Comparison of ENCODE assay signal across 13 cellular contexts in genomic region chr11:117282956-117283355, GRCh38. TPM values are rescaled to one million over a fixed set of nuclear protein-coding genes. Genes with fewer than 3 reads are reported as not detected.
A peak's percentile ranks its signal among the peaks of the same experiment; 100 is the strongest.
DNase-seq lines count a peak whose midpoint lies in the region; ATAC-seq, FAIRE-seq and TF ChIP-seq lines count a peak whose summit lies in the region.
"Had no signal": no experiment of that assay in that cellular context is flagged by ENCODE, and none has a peak within 500 bp of the region (broad histone marks: within the 10 kb centered on the region; RNA-seq: fewer than 3 reads in every experiment).

No MANE protein-coding gene starts in this region.

- H3K4me1 Mint-ChIP-seq in CD4-positive, CD25-positive, alpha-beta regulatory T cell = peaks cover 29 to 92% (median 58%) of the 10 kb centered on the region in 4 donors
- H3K4me1 Mint-ChIP-seq in CD8-positive, alpha-beta memory T cell = peaks cover 57 to 80% (median 76%) of the 10 kb centered on the region in 3 donors
- H3K4me1 Mint-ChIP-seq: B cell had no signal

- peak overlapping the region; percentile 95 for H3K4me3 ChIP-seq in CD4-positive, CD25-positive, alpha-beta regulatory T cell (ENCODE audit: low read depth, low read length)
- H3K4me3 ChIP-seq in CD8-positive, alpha-beta memory T cell (ENCODE audit: low read length) = no peak overlapping the region
- H3K4me3 ChIP-seq in body of pancreas (no peak overlapping the region), pancreas (no peak overlapping the region)

- H3K36me3 Mint-ChIP-seq in CD4-positive, CD25-positive, alpha-beta regulatory T cell = peaks cover 48% of the 10 kb centered on the region
- peaks cover 4 to 73% (median 38%) of the 10 kb centered on the region in 3 donors for H3K36me3 Mint-ChIP-seq in CD8-positive, alpha-beta memory T cell

- CTCF ChIA-PET in CD8-positive, alpha-beta memory T cell (lab: Charles Lee) = interaction anchor here (1.3 kb wide), 1 partner anchor 53 kb away, joined by 3 read pairs; no protein-coding TSS in a partner anchor

- POLR2A ChIA-PET in CD8-positive, alpha-beta memory T cell (lab: Charles Lee) = no interaction called here

- no peaks in the 10 kb centered on the region for H3K27me3 ChIP-seq in CD4-positive, CD25-positive, alpha-beta regulatory T cell (ENCODE audit: control insufficient read depth, insufficient read depth, low read length)
- no peaks in the 10 kb centered on the region for H3K27me3 ChIP-seq in CD8-positive, alpha-beta memory T cell (ENCODE audit: insufficient read depth, low read length, poor library complexity, severe bottlenecking)
- H3K27me3 ChIP-seq in body of pancreas (no peaks in the 10 kb centered on the region), pancreas (no peaks in the 10 kb centered on the region)

- no peak overlapping the region for H3K27ac ChIP-seq in CD4-positive, CD25-positive, alpha-beta regulatory T cell (ENCODE audit: insufficient read depth, low read length, poor library complexity, severe bottlenecking)
- no peak overlapping the region for H3K27ac ChIP-seq in CD8-positive, alpha-beta memory T cell (ENCODE audit: low read depth, low read length)
- H3K27ac ChIP-seq in body of pancreas = peak overlapping the region in 3 of 4 donors; percentile 11 to 43 (median 36)
- H3K27ac ChIP-seq in pancreas = peak overlapping the region in 1 of 4 donors; percentile 13

- peak overlapping the region; percentile 72 to 93 (median 90) for H3K4me3 Mint-ChIP-seq in CD4-positive, CD25-positive, alpha-beta regulatory T cell
- peak overlapping the region in 1 of 7 donors; percentile 59 for H3K4me3 Mint-ChIP-seq in CD8-positive, alpha-beta memory T cell
- H3K4me3 Mint-ChIP-seq: B cell, H9, IgD-negative memory B cell had no signal

- FAIRE-seq in pancreas (lab: Jason Lieb, UNC) = no peak
- FAIRE-seq: A204.1 had no signal

- H3K4me1 ChIP-seq in CD4-positive, CD25-positive, alpha-beta regulatory T cell (ENCODE audit: control insufficient read depth, insufficient read depth, low read length, poor library complexity, severe bottlenecking) = peaks cover 67% of the 10 kb centered on the region
- no peaks in the 10 kb centered on the region for H3K4me1 ChIP-seq in CD8-positive, alpha-beta memory T cell (ENCODE audit: insufficient read depth, low read length)
- peaks cover 37% of the 10 kb centered on the region for H3K4me1 ChIP-seq in body of pancreas
- peaks cover 0 to 14% (median 9%) of the 10 kb centered on the region in 3 donors for H3K4me1 ChIP-seq in pancreas

- TF ChIP-seq CTCF in body of pancreas (IDR thresholded peaks at IDR 0.05) (no peak), pancreas (IDR thresholded peaks at IDR 0.05) (no peak)

- H3K9me3 Mint-ChIP-seq in CD4-positive, CD25-positive, alpha-beta regulatory T cell = no peaks in the 10 kb centered on the region
- no peaks in the 10 kb centered on the region for H3K9me3 Mint-ChIP-seq in CD8-positive, alpha-beta memory T cell
- H3K9me3 Mint-ChIP-seq: H9, IgD-negative memory B cell had no signal

- no peaks in the 10 kb centered on the region for H3K27me3 Mint-ChIP-seq in CD4-positive, CD25-positive, alpha-beta regulatory T cell
- H3K27me3 Mint-ChIP-seq in CD8-positive, alpha-beta memory T cell = no peaks in the 10 kb centered on the region
- H3K27me3 Mint-ChIP-seq: B cell, IgD-negative memory B cell had no signal

- no peak for DNase-seq in CD4-positive, CD25-positive, alpha-beta regulatory T cell
- no peak for DNase-seq in CD8-positive, alpha-beta memory T cell
- DNase-seq in body of pancreas (peak; percentile 61 to 86 (median 72)), pancreas (peak in 4 of 6 donors; percentile 54 to 69 (median 60)), kidney tubule cell (ENCODE audit: low spot score) (no peak)
- DNase-seq: C1 segment of cervical spinal cord, GOT3, H9 had no signal

- 20 to 45% methylated on average over 3 of the region's 3 CpGs for WGBS in body of pancreas, 2 donors
- WGBS in pancreas, 2 donors = 48 to 55% methylated on average over 3 of the region's 3 CpGs

- no peak for TF ChIP-seq POLR2A in body of pancreas (IDR thresholded peaks at IDR 0.05)

- ATAC-seq in CD4-positive, CD25-positive, alpha-beta regulatory T cell (ENCODE audit: low read depth in 2 of 2) = no peak
- peak; percentile 80 for ATAC-seq in body of pancreas
- ATAC-seq in pancreas = peak; percentile 75 to 87 (median 82)
- ATAC-seq in GM21526 (IDR thresholded peaks at IDR 0.05; ENCODE audit: low FRiP score, unreplicated experiment) = no peak
- ATAC-seq in GM21381 (IDR thresholded peaks at IDR 0.05; ENCODE audit: unreplicated experiment) = no peak

- intact Hi-C loops in body of pancreas (cut with DNase I) (no loop called here), pancreas (cut with DNase I) (no loop called here)

- H3K36me3 ChIP-seq in CD4-positive, CD25-positive, alpha-beta regulatory T cell (ENCODE audit: control insufficient read depth, insufficient read depth, low read length) = peaks cover 46% of the 10 kb centered on the region
- peaks cover 13% of the 10 kb centered on the region for H3K36me3 ChIP-seq in CD8-positive, alpha-beta memory T cell (ENCODE audit: insufficient read depth, low read length)
- H3K36me3 ChIP-seq in body of pancreas (replicated peaks in 1 of 2; ENCODE audit: insufficient read depth in 1 of 2, low read depth in 2 of 2) (peaks cover 0 to 2% of the 10 kb centered on the region in 2 donors), pancreas (no peaks in the 10 kb centered on the region)

- peak overlapping the region; percentile 57 to 92 (median 74) for H3K27ac Mint-ChIP-seq in CD4-positive, CD25-positive, alpha-beta regulatory T cell
- peak overlapping the region in 5 of 8 donors; percentile 27 to 89 (median 63) for H3K27ac Mint-ChIP-seq in CD8-positive, alpha-beta memory T cell
- H3K27ac Mint-ChIP-seq: B cell, H9, IgD-negative memory B cell had no signal

- no peaks in the 10 kb centered on the region for H3K9me3 ChIP-seq in CD4-positive, CD25-positive, alpha-beta regulatory T cell (ENCODE audit: control insufficient read depth in 2 of 2, low read length in 2 of 2)
- no peaks in the 10 kb centered on the region for H3K9me3 ChIP-seq in CD8-positive, alpha-beta memory T cell (ENCODE audit: low read length)
- H3K9me3 ChIP-seq in body of pancreas (no peaks in the 10 kb centered on the region), pancreas (no peaks in the 10 kb centered on the region)

RNA-seq across cellular contexts. Expression of gene BACE1-AS, which starts 8.2 kb away (rescaled TPM):
- total RNA-seq in CD4-positive, CD25-positive, alpha-beta regulatory T cell = 7.2 TPM
- 1 to 10 TPM; 1.2 to 2.8 (median 1.9) TPM for polyA plus RNA-seq in CD4-positive, CD25-positive, alpha-beta regulatory T cell
- total RNA-seq in CD8-positive, alpha-beta memory T cell = 1 to 10 TPM; 3.8 to 4.5 TPM
- polyA plus RNA-seq in CD8-positive, alpha-beta memory T cell = 1.3 TPM
- total RNA-seq in body of pancreas = 1 to 10 TPM; 5.3 to 6.0 TPM
- total RNA-seq in pancreas = 1 to 10 TPM; 2.8 to 5.0 (median 4.0) TPM
- polyA plus RNA-seq in pancreas = 1 to 10 TPM; 7.6 to 9.1 TPM

RNA-seq across cellular contexts. Expression of gene BACE1, which starts 33.1 kb away (rescaled TPM):
- 6.9 TPM for total RNA-seq in CD4-positive, CD25-positive, alpha-beta regulatory T cell
- 1 to 10 TPM; 1.1 to 2.0 (median 1.4) TPM for polyA plus RNA-seq in CD4-positive, CD25-positive, alpha-beta regulatory T cell
- 1 to 10 TPM; 2.5 to 2.9 TPM for total RNA-seq in CD8-positive, alpha-beta memory T cell
- polyA plus RNA-seq in CD8-positive, alpha-beta memory T cell = 2.0 TPM
- total RNA-seq in body of pancreas = 10 to 100 TPM; 47.0 to 70.5 TPM
- 100 to 1,000 TPM in 5 of 6 donors, 10 to 100 TPM in 1; 72.5 to 207 (median 123) TPM for total RNA-seq in pancreas
- polyA plus RNA-seq in pancreas = 10 to 100 TPM; 27.8 to 53.8 TPM
- total RNA-seq: B cell had no signal
- polyA plus RNA-seq: IgD-negative memory B cell had no signal

RNA-seq across cellular contexts. Expression of gene CEP164, which starts 44.7 kb away (rescaled TPM):
- total RNA-seq in CD4-positive, CD25-positive, alpha-beta regulatory T cell = 73.4 TPM
- 10 to 100 TPM; 19.7 to 30.9 (median 20.6) TPM for polyA plus RNA-seq in CD4-positive, CD25-positive, alpha-beta regulatory T cell
- total RNA-seq in CD8-positive, alpha-beta memory T cell = 10 to 100 TPM; 34.6 to 40.5 TPM
- polyA plus RNA-seq in CD8-positive, alpha-beta memory T cell = 25.7 TPM
- total RNA-seq in body of pancreas = 10 to 100 TPM; 29.1 to 45.8 TPM
- 10 to 100 TPM; 12.9 to 27.4 (median 23.7) TPM for total RNA-seq in pancreas
- 10 to 100 TPM; 42.1 to 56.3 TPM for polyA plus RNA-seq in pancreas

RNA-seq across cellular contexts. Expression of gene RNF214, which starts 50.5 kb away (rescaled TPM):
- total RNA-seq in CD4-positive, CD25-positive, alpha-beta regulatory T cell = 54.6 TPM
- polyA plus RNA-seq in CD4-positive, CD25-positive, alpha-beta regulatory T cell = 10 to 100 TPM; 51.0 to 69.6 (median 55.7) TPM
- 10 to 100 TPM; 25.1 to 25.3 TPM for total RNA-seq in CD8-positive, alpha-beta memory T cell
- polyA plus RNA-seq in CD8-positive, alpha-beta memory T cell = 35.0 TPM
- 10 to 100 TPM; 10.2 to 12.5 TPM for total RNA-seq in body of pancreas
- 10 to 100 TPM; 14.0 to 23.8 (median 20.8) TPM for total RNA-seq in pancreas
- polyA plus RNA-seq in pancreas = 10 to 100 TPM; 15.7 to 17.8 TPM

RNA-seq across cellular contexts. Expression of gene PCSK7, which starts 51.1 kb away (rescaled TPM):
- 478 TPM for total RNA-seq in CD4-positive, CD25-positive, alpha-beta regulatory T cell
- polyA plus RNA-seq in CD4-positive, CD25-positive, alpha-beta regulatory T cell = 10 to 100 TPM; 55.0 to 76.1 (median 63.4) TPM
- total RNA-seq in CD8-positive, alpha-beta memory T cell = 100 to 1,000 TPM in 1 of 2 experiments, 10 to 100 TPM in 1; 99.6 to 101 TPM
- polyA plus RNA-seq in CD8-positive, alpha-beta memory T cell = 81.7 TPM
- total RNA-seq in body of pancreas = 10 to 100 TPM; 25.9 to 86.0 TPM
- total RNA-seq in pancreas = 10 to 100 TPM; 20.3 to 36.5 (median 27.3) TPM
- 10 to 100 TPM; 27.2 to 44.2 TPM for polyA plus RNA-seq in pancreas

Comparison
In these comparisons a context has a peak if more than half of its experiments do, and no peak if none do; other contexts are left out.
1. ATAC-seq: peak in body of pancreas (single experiment) and pancreas (4 of 4); none in CD4-positive, CD25-positive, alpha-beta regulatory T cell (0 of 2), GM21526 (single experiment) and GM21381 (single experiment).
2. DNase-seq: peak in body of pancreas (4 of 4) and pancreas (4 of 6); none in CD4-positive, CD25-positive, alpha-beta regulatory T cell (0 of 3), CD8-positive, alpha-beta memory T cell (0 of 5) and kidney tubule cell (single experiment).
3. H3K27ac ChIP-seq: peak in body of pancreas (3 of 4); none in CD4-positive, CD25-positive, alpha-beta regulatory T cell (single experiment) and CD8-positive, alpha-beta memory T cell (single experiment).